Comparison of ENCODE assay signal across 13 cellular contexts in the genomic region with DNA sequence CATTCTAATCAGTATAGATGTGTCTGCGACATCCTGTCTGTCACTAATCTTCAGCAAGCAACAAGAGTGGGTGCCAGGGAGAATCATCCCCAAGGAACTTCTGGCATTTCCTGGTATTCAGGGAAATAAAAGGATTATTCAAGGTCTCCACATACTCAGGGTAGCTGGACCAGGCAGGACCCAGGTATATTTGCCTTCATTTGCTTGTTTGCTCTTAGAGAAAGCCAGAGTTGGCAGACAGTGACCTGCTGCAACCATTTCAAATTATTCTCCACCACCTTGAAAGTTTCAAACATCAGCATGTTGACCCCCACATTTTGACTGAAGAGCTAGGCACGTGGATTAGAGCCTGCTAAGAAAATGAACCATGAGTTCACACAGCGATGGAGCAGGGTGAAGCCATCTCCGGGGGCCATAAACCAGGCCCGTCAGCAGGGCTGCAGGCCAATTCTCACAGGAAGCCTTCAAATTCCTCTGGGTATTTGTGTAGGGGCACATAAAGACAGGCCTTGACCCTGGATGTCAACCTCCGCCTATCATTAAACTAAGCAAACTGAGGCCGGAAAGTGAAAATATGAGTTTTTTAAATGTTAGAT. TPM values are rescaled to one million over a fixed set of nuclear protein-coding genes. Genes with fewer than 3 reads are reported as not detected.
DNase-seq lines count a peak whose midpoint lies in the region; ATAC-seq and TF ChIP-seq lines count a peak whose summit lies in the region.
"Had no signal": no experiment of that assay in that cellular context is flagged by ENCODE, and none has a peak within 500 bp of the region (broad histone marks: within the 10 kb centered on the region; RNA-seq: fewer than 3 reads in every experiment).

No MANE protein-coding gene starts in this region.

- peak overlapping the region; percentile 50; the same call in 1 of the 2 replicates for H3K27ac ChIP-seq in HUES64 (ENCODE audit: low read depth, low read length)
- H3K27ac ChIP-seq in mammary epithelial cell (ENCODE audit: insufficient read depth, low read depth, low read length) = peak overlapping the region; percentile 8
- peak overlapping the region; percentile 86 to 87 for H3K27ac ChIP-seq in tibial artery
- H3K27ac ChIP-seq: parathyroid adenoma had no signal

- in situ Hi-C loops in mammary epithelial cell (cut with MboI; ENCODE audit: low sequenced_read_pairs in 2 of 2) = no loop called here

- H3K9me3 ChIP-seq in HUES64 (ENCODE audit: insufficient read depth, low read depth, low read length) (no peaks in the 10 kb centered on the region), mammary epithelial cell (replicated peaks; ENCODE audit: insufficient read depth, low read length) (no peaks in the 10 kb centered on the region), tibial artery (no peaks in the 10 kb centered on the region)

- H3K9ac ChIP-seq in HUES64 (ENCODE audit: low read depth, low read length) (no peak overlapping the region; the same call in 1 of the 2 replicates), mammary epithelial cell (ENCODE audit: insufficient read depth, low read length) (no peak overlapping the region)
- H3K9ac ChIP-seq: parathyroid adenoma had no signal

- H3K27ac Mint-ChIP-seq in CD14-positive monocyte = peak overlapping the region in 1 of 7 donors; percentile 33
- H3K27ac Mint-ChIP-seq: activated naive CD8-positive, alpha-beta T cell treated with anti-CD3 and anti-CD28 coated beads, Interleukin-2, amount 10 ng/mL, durations not matched to agents 7 days and 5 days had no signal

- H3K9me3 Mint-ChIP-seq in CD14-positive monocyte = no peaks in the 10 kb centered on the region
- H3K9me3 Mint-ChIP-seq: activated naive CD8-positive, alpha-beta T cell treated with anti-CD3 and anti-CD28 coated beads, Interleukin-2, amount 10 ng/mL, durations not matched to agents 7 days and 5 days had no signal

- CTCF ChIA-PET in mammary epithelial cell (lab: Charles Lee; ENCODE audit: low non-redundant PET) = no interaction called here

- H3K79me2 ChIP-seq in mammary epithelial cell (ENCODE audit: insufficient read depth, low read length) = peaks cover 83% of the 10 kb centered on the region

- H3K36me3 ChIP-seq in HUES64 (ENCODE audit: insufficient read depth, low read length) (no peaks in the 10 kb centered on the region), mammary epithelial cell (ENCODE audit: insufficient read depth, low read length) (no peaks in the 10 kb centered on the region), tibial artery (no peaks in the 10 kb centered on the region)

- no TSS peak for BruUV-seq in mammary epithelial cell (replicated peaks; lab: Mats Ljungman, UMichigan)

- intact Hi-C loops in mammary epithelial cell (cut with micrococcal nuclease) (loop anchor here (1.0 kb wide), 1 partner anchor 40 kb away; no protein-coding TSS in a partner anchor), tibial artery (cut with DNase I; ENCODE audit: low total_unique reads) (no loop called here), CD14-positive monocyte (cut with micrococcal nuclease) (no loop called here)

- ATAC-seq in left lobe of liver (peak; percentile 61), HG03378 (IDR thresholded peaks at IDR 0.05; ENCODE audit: unreplicated experiment) (no peak)

- H3K36me3 Mint-ChIP-seq in CD14-positive monocyte = peaks cover 23 to 30% of the 10 kb centered on the region in 2 donors
- H3K36me3 Mint-ChIP-seq: activated naive CD8-positive, alpha-beta T cell treated with anti-CD3 and anti-CD28 coated beads, Interleukin-2, amount 10 ng/mL, durations not matched to agents 7 days and 5 days had no signal

- H3K4me3 ChIP-seq in HUES64 (ENCODE audit: low read length) (no peak overlapping the region), mammary epithelial cell (replicated peaks in 1 of 3; ENCODE audit: insufficient read depth in 1 of 3, low read depth in 2 of 3, low read length in 3 of 3) (no peak overlapping the region), tibial artery (peak overlapping the region in 1 of 2 donors; percentile 12)

- WGBS in HUES64 = 75% methylated on average over 6 of the region's 7 CpGs
- 30% methylated on average over 7 of the region's 7 CpGs for WGBS in mammary epithelial cell (ENCODE audit: low coverage, missing lambda C conversion rate)

- H3K27me3 ChIP-seq in HUES64 (ENCODE audit: insufficient read depth, low read length) (no peaks in the 10 kb centered on the region), mammary epithelial cell (ENCODE audit: insufficient read depth, low read length) (no peaks in the 10 kb centered on the region), tibial artery (no peaks in the 10 kb centered on the region)

- dilution Hi-C loops in mammary epithelial cell (cut with HindIII; ENCODE audit: low sequenced_read_pairs) = no loop called here

- H3K4me3 Mint-ChIP-seq in CD14-positive monocyte = no peak overlapping the region
- H3K4me3 Mint-ChIP-seq: activated naive CD8-positive, alpha-beta T cell treated with anti-CD3 and anti-CD28 coated beads, Interleukin-2, amount 10 ng/mL, durations not matched to agents 7 days and 5 days had no signal

- DNase-seq in mammary epithelial cell = no peak
- no peak for DNase-seq in left lobe of liver (ENCODE audit: low spot score)
- no peak for DNase-seq in tibial artery
- DNase-seq in COR-L47 (lab: John Stamatoyannopoulos, UW) = no peak
- no peak for DNase-seq in CD14-positive monocyte (ENCODE audit: low spot score)
- DNase-seq in NCI-H2227 (lab: John Stamatoyannopoulos, UW; ENCODE audit: unreplicated experiment) = no peak
- DNase-seq: activated CD4-positive, CD25-positive, alpha-beta regulatory T cell; activated naive CD8-positive, alpha-beta T cell treated with anti-CD3 and anti-CD28 coated beads, Interleukin-2, amount 10 ng/mL, durations not matched to agents 7 days and 5 days; glutamatergic neuron; NCI-H2171 had no signal

- H2AFZ ChIP-seq in mammary epithelial cell (ENCODE audit: low read depth, low read length) = peak overlapping the region; percentile 55
- H2AFZ ChIP-seq: parathyroid adenoma had no signal

- H3K4me1 Mint-ChIP-seq in CD14-positive monocyte = peaks cover 16% of the 10 kb centered on the region
- H3K4me1 Mint-ChIP-seq: activated naive CD8-positive, alpha-beta T cell treated with anti-CD3 and anti-CD28 coated beads, Interleukin-2, amount 10 ng/mL, durations not matched to agents 7 days and 5 days had no signal

- H3K4me1 ChIP-seq in HUES64 (ENCODE audit: insufficient read depth, low read length) (peaks cover 44% of the 10 kb centered on the region), mammary epithelial cell (ENCODE audit: insufficient read depth, low read length) (peaks cover 63% of the 10 kb centered on the region), tibial artery (peaks cover 0 to 100% (median 96%) of the 10 kb centered on the region in 4 donors)
- H3K4me1 ChIP-seq: parathyroid adenoma had no signal

- no peak for TF ChIP-seq CTCF in mammary epithelial cell (conservative IDR thresholded peaks at IDR 0.05 in 1 of 2, IDR thresholded peaks at IDR 0.05 in 1 of 2; ENCODE audit: extremely low read depth in 1 of 2, insufficient read depth in 1 of 2, low read depth in 1 of 2, low read length in 2 of 2)
- no peak for TF ChIP-seq CTCF in tibial artery (IDR thresholded peaks at IDR 0.05)
- no peak for TF ChIP-seq CTCF in CD14-positive monocyte (IDR thresholded peaks at IDR 0.05)

- no peaks in the 10 kb centered on the region for H3K27me3 Mint-ChIP-seq in CD14-positive monocyte (ENCODE audit: low read depth in 3 of 3)

- no peaks in the 10 kb centered on the region for H4K20me1 ChIP-seq in mammary epithelial cell (ENCODE audit: insufficient read depth, low read length)

- peak overlapping the region; percentile 74 for H3K4me2 ChIP-seq in mammary epithelial cell (ENCODE audit: insufficient read depth, low read depth, low read length)

RNA-seq across cellular contexts. Expression of a gene that starts 33.0 kb away (rescaled TPM):
- polyA plus RNA-seq in HUES64 (2013, experiment 1 of 2) = 11.9 TPM
- 11.2 TPM for polyA plus RNA-seq in HUES64 (2013, experiment 2 of 2)
- total RNA-seq in mammary epithelial cell (10 to 100 TPM; 12.5 to 16.9 TPM), left lobe of liver (17.3 TPM)
- polyA plus RNA-seq in mammary epithelial cell (13.8 TPM), CD14-positive monocyte (1 to 10 TPM; 4.7 to 5.9 TPM)
- 39.2 TPM for polyA minus RNA-seq in mammary epithelial cell

Comparison
In these comparisons a context has a peak if more than half of its experiments do, and no peak if none do; other contexts are left out.
1. H3K27ac ChIP-seq: peak in every context shown above with its lines; median percentile 86 in tibial artery; 50 in HUES64; 8 in mammary epithelial cell.